In genomic region chr19:29019403-29019802, GRCh38 we compare ENCODE assay signal across 25 cellular contexts.
"Had no signal": no experiment of that assay in that cellular context is flagged by ENCODE, and none has a peak within 500 bp of the region (broad histone marks: within the 10 kb centered on the region; RNA-seq: fewer than 3 reads in every experiment).

No MANE protein-coding gene starts in this region.

- H3K9me3 ChIP-seq: heart right ventricle, left ventricle myocardium inferior, pancreas, psoas muscle, suprapubic skin, thoracic aorta, tibial artery, upper lobe of right lung, uterus had no signal

- H3K4me1 Mint-ChIP-seq: natural killer cell; stimulated activated effector memory CD8-positive, alpha-beta T cell treated with anti-CD3 and anti-CD28 coated beads, Interleukin-12 subunit alpha, Interleukin-12 subunit beta, amount 100 ng/mL, for 72 hours had no signal

- H3K36me3 ChIP-seq: heart right ventricle, left ventricle myocardium inferior, neural progenitor cell, pancreas, suprapubic skin, thoracic aorta, tibial artery, upper lobe of right lung, uterus had no signal

- H3K9me3 Mint-ChIP-seq: natural killer cell; nephron progenitor cell; stimulated activated naive CD8-positive, alpha-beta T cell treated with anti-CD3 and anti-CD28 coated beads, Interleukin-15, Interleukin-2, amounts not matched to agents 100 ng/mL and 50 ng/mL, for 24 hours had no signal

- H3K4me1 ChIP-seq: heart right ventricle, left ventricle myocardium inferior, pancreas, psoas muscle, suprapubic skin, tibial artery, upper lobe of right lung, uterus had no signal

- H3K4me3 Mint-ChIP-seq: memory B cell; naive B cell; natural killer cell; nephron progenitor cell; stimulated activated effector memory CD8-positive, alpha-beta T cell treated with anti-CD3 and anti-CD28 coated beads, Interleukin-12 subunit alpha, Interleukin-12 subunit beta, amount 100 ng/mL, for 72 hours; stimulated activated naive CD8-positive, alpha-beta T cell treated with anti-CD3 and anti-CD28 coated beads, Interleukin-15, Interleukin-2, amounts not matched to agents 100 ng/mL and 50 ng/mL, for 24 hours had no signal

- H3K27ac ChIP-seq: heart right ventricle, hepatocyte, left ventricle myocardium inferior, neural progenitor cell, pancreas, psoas muscle, skin epidermis, suprapubic skin, thoracic aorta, tibial artery, upper lobe of right lung, uterus had no signal

- H2AFZ ChIP-seq: hepatocyte, neural progenitor cell had no signal

- H3K27me3 Mint-ChIP-seq: memory B cell; naive B cell; stimulated activated naive CD8-positive, alpha-beta T cell treated with anti-CD3 and anti-CD28 coated beads, Interleukin-15, Interleukin-2, amounts not matched to agents 100 ng/mL and 50 ng/mL, for 24 hours had no signal

- H3K4me3 ChIP-seq: heart right ventricle, hepatocyte, left ventricle myocardium inferior, neural progenitor cell, pancreas, psoas muscle, skin epidermis, suprapubic skin, thoracic aorta, tibial artery, upper lobe of right lung, uterus had no signal

- H3K27me3 ChIP-seq: hepatocyte, pancreas, tibial artery, upper lobe of right lung, uterus had no signal

- FAIRE-seq: pancreas had no signal

- H3K36me3 Mint-ChIP-seq: naive B cell; natural killer cell; neural progenitor cell; stimulated activated effector memory CD8-positive, alpha-beta T cell treated with anti-CD3 and anti-CD28 coated beads, Interleukin-12 subunit alpha, Interleukin-12 subunit beta, amount 100 ng/mL, for 72 hours had no signal

- H3K4me2 ChIP-seq: hepatocyte, neural progenitor cell had no signal

- H3K9ac ChIP-seq: neural progenitor cell had no signal

- DNase-seq: heart right ventricle; islet precursor cell; left ventricle myocardium inferior; naive B cell; natural killer cell; nephron progenitor cell; pancreas; posterior cingulate gyrus; psoas muscle; stimulated activated CD4-positive, alpha-beta T cell treated with anti-CD3 and anti-CD28 coated beads, Interleukin-12 subunit alpha, Interleukin-12 subunit beta, amount 100 ng/mL, for 4 hours; stimulated activated CD4-positive, alpha-beta T cell treated with anti-CD3 and anti-CD28 coated beads, Interleukin-15, amount 100 ng/mL, for 24 hours; stimulated activated CD4-positive, alpha-beta T cell treated with anti-CD3 and anti-CD28 coated beads, Interleukin-4, amount 100 ng/mL, for 24 hours; stimulated activated naive CD4-positive, alpha-beta T cell; tibial artery; trophoblast cell; upper lobe of right lung; uterus had no signal

- H3K27ac Mint-ChIP-seq: memory B cell; naive B cell; natural killer cell; nephron progenitor cell; neural progenitor cell; stimulated activated naive CD8-positive, alpha-beta T cell treated with anti-CD3 and anti-CD28 coated beads, Interleukin-15, Interleukin-2, amounts not matched to agents 100 ng/mL and 50 ng/mL, for 24 hours had no signal
